Comparison of ENCODE assay signal across 30 cellular contexts in the genomic region with DNA sequence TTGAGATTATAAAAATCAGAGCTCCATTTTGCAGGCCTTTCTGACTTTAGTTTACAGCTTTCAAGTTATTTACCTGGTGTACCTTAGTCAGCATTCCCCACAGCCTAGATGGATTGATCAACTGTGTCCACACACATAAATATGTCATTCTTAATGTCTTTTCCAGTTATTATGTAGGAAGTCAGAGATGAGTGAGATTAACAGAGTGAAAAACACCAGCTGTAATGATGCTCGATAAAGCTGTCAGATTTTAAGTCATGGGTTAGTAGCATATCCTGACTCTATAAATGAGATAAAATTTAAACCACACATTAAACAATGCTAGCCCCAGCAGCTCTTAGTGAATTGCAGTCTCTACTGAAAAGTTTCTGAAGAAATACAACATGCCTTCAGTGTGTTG.
"Had no signal": no experiment of that assay in that cellular context is flagged by ENCODE, and none has a peak within 500 bp of the region (broad histone marks: within the 10 kb centered on the region; RNA-seq: fewer than 3 reads in every experiment).

No MANE protein-coding gene starts in this region.

- H3K27ac Mint-ChIP-seq: activated CD4-positive, alpha-beta T cell treated with anti-CD3 and anti-CD28 coated beads for 36 hours; activated naive CD4-positive, alpha-beta T cell treated with anti-CD3 and anti-CD28 coated beads, Interleukin-2, amount 10 ng/mL, durations not matched to agents 7 days and 5 days; dendritic cell treated with granulocyte-macrophage colony-stimulating factor and Interleukin-4, amounts not matched to agents 40 ng/mL and 50 ng/mL, for 4 days; endodermal cell; natural killer cell; neural progenitor cell; stimulated activated naive CD8-positive, alpha-beta T cell treated with anti-CD3 and anti-CD28 coated beads, Interleukin-15, Interleukin-2, amounts not matched to agents 100 ng/mL and 50 ng/mL, for 24 hours; T-cell; T-helper 2 cell treated with Interferon-gamma antibody and Interleukin-4, amounts not matched to agents 5 μg/mL and 100 μg/mL, for 36 hours; type B pancreatic cell had no signal

- H3K4me3 Mint-ChIP-seq: activated CD4-positive, alpha-beta T cell treated with anti-CD3 and anti-CD28 coated beads for 36 hours; activated naive CD4-positive, alpha-beta T cell treated with anti-CD3 and anti-CD28 coated beads, Interleukin-2, amount 10 ng/mL, durations not matched to agents 7 days and 5 days; central memory CD8-positive, alpha-beta T cell; dendritic cell treated with granulocyte-macrophage colony-stimulating factor and Interleukin-4, amounts not matched to agents 40 ng/mL and 50 ng/mL, for 4 days; endodermal cell; natural killer cell; neural progenitor cell; stimulated activated naive CD8-positive, alpha-beta T cell treated with anti-CD3 and anti-CD28 coated beads, Interleukin-15, Interleukin-2, amounts not matched to agents 100 ng/mL and 50 ng/mL, for 24 hours; T-cell; T-helper 2 cell treated with Interferon-gamma antibody and Interleukin-4, amounts not matched to agents 5 μg/mL and 100 μg/mL, for 36 hours; type B pancreatic cell had no signal

- DNase-seq: activated CD4-positive, alpha-beta T cell treated with anti-CD3 and anti-CD28 coated beads for 36 hours; activated CD4-positive, alpha-beta T cell treated with anti-CD3 and anti-CD28 coated beads, Interleukin-2, amount 50 U/mL, for 48 hours; activated CD4-positive, CD25-positive, alpha-beta regulatory T cell; activated CD8-positive, alpha-beta memory T cell treated with anti-CD3 and anti-CD28 coated beads, Interleukin-2, amount 50 U/mL, for 4 hours; activated gamma-delta T cell; activated naive CD4-positive, alpha-beta T cell treated with anti-CD3 and anti-CD28 coated beads, Interleukin-2, amount 10 ng/mL, durations not matched to agents 7 days and 5 days; activated T-cell treated with anti-CD3 and anti-CD28 coated beads, Interleukin-2, amount 50 U/mL, for 1 hour; amygdala; endodermal cell; heart right ventricle; kidney glomerular epithelial cell; left lung; lower lobe of right lung; mesendoderm; natural killer cell; occipital lobe; right lobe of liver; stimulated activated CD4-positive, alpha-beta T cell treated with anti-CD3 and anti-CD28 coated beads, Interleukin-12 subunit alpha, Interleukin-12 subunit beta, amount 100 ng/mL, for 4 hours; stimulated activated CD4-positive, alpha-beta T cell treated with anti-CD3 and anti-CD28 coated beads, Interleukin-4, amount 100 ng/mL, for 1 hour; T-cell; uterus had no signal

- H3K36me3 ChIP-seq: heart right ventricle, left lung, lower lobe of right lung, neural progenitor cell, right lobe of liver, thoracic aorta, uterus had no signal

- H3K9me3 ChIP-seq: heart right ventricle, left lung, lower lobe of right lung, right lobe of liver, thoracic aorta, uterus had no signal

- H3K27me3 Mint-ChIP-seq: activated naive CD4-positive, alpha-beta T cell treated with anti-CD3 and anti-CD28 coated beads, Interleukin-2, amount 10 ng/mL, durations not matched to agents 7 days and 5 days; dendritic cell treated with granulocyte-macrophage colony-stimulating factor and Interleukin-4, amounts not matched to agents 40 ng/mL and 50 ng/mL, for 4 days; stimulated activated naive CD8-positive, alpha-beta T cell treated with anti-CD3 and anti-CD28 coated beads, Interleukin-15, Interleukin-2, amounts not matched to agents 100 ng/mL and 50 ng/mL, for 24 hours; type B pancreatic cell had no signal

- H3K4me2 ChIP-seq: neural progenitor cell had no signal

- H3K9me3 Mint-ChIP-seq: activated naive CD4-positive, alpha-beta T cell treated with anti-CD3 and anti-CD28 coated beads, Interleukin-2, amount 10 ng/mL, durations not matched to agents 7 days and 5 days; central memory CD8-positive, alpha-beta T cell; dendritic cell treated with granulocyte-macrophage colony-stimulating factor and Interleukin-4, amounts not matched to agents 40 ng/mL and 50 ng/mL, for 4 days; endodermal cell; neural progenitor cell; stimulated activated naive CD8-positive, alpha-beta T cell treated with anti-CD3 and anti-CD28 coated beads, Interleukin-15, Interleukin-2, amounts not matched to agents 100 ng/mL and 50 ng/mL, for 24 hours; T-cell; T-helper 2 cell treated with Interferon-gamma antibody and Interleukin-4, amounts not matched to agents 5 μg/mL and 100 μg/mL, for 36 hours; type B pancreatic cell had no signal

- H3K4me1 Mint-ChIP-seq: activated CD4-positive, alpha-beta T cell treated with anti-CD3 and anti-CD28 coated beads for 36 hours; activated naive CD4-positive, alpha-beta T cell treated with anti-CD3 and anti-CD28 coated beads, Interleukin-2, amount 10 ng/mL, durations not matched to agents 7 days and 5 days; central memory CD8-positive, alpha-beta T cell; natural killer cell; neural progenitor cell; T-cell had no signal

- H3K9ac ChIP-seq: neural progenitor cell had no signal

- H3K4me3 ChIP-seq: heart right ventricle, left lung, lower lobe of right lung, neural progenitor cell, right lobe of liver, thoracic aorta, uterus had no signal

- H2AFZ ChIP-seq: neural progenitor cell had no signal

- ATAC-seq: activated CD4-positive, alpha-beta T cell treated with anti-CD3 and anti-CD28 coated beads for 36 hours; esophagus mucosa; foreskin keratinocyte; heart right ventricle; left lung; lower lobe of right lung; natural killer cell; right lobe of liver; T-cell had no signal

- H3K27me3 ChIP-seq: foreskin keratinocyte, heart right ventricle, left lung, neural progenitor cell, right lobe of liver, uterus had no signal

- H3K4me1 ChIP-seq: heart right ventricle, left lung, lower lobe of right lung, right lobe of liver, uterus had no signal

- H3K36me3 Mint-ChIP-seq: activated naive CD4-positive, alpha-beta T cell treated with anti-CD3 and anti-CD28 coated beads, Interleukin-2, amount 10 ng/mL, durations not matched to agents 7 days and 5 days; natural killer cell; neural progenitor cell; T-cell; type B pancreatic cell had no signal

- H3K27ac ChIP-seq: foreskin keratinocyte, heart right ventricle, left lung, lower lobe of right lung, neural progenitor cell, right lobe of liver, thoracic aorta, uterus had no signal
